9 cellular contexts compared by ENCODE assay signal in genomic region chr16:31093132-31093703, GRCh38. TPM values are rescaled to one million over a fixed set of nuclear protein-coding genes. Genes with fewer than 3 reads are reported as not detected.
A peak's percentile ranks its signal among the peaks of the same experiment; 100 is the strongest.
DNase-seq lines count a peak whose midpoint lies in the region; ATAC-seq, FAIRE-seq and TF ChIP-seq lines count a peak whose summit lies in the region.
"Had no signal": no experiment of that assay in that cellular context is flagged by ENCODE, and none has a peak within 500 bp of the region (broad histone marks: within the 10 kb centered on the region; RNA-seq: fewer than 3 reads in every experiment).

No MANE protein-coding gene starts in this region.

- H3K9me1 ChIP-seq in keratinocyte (ENCODE audit: control insufficient read depth, extremely low read depth, insufficient read depth, low read length), result no peaks in the 10 kb centered on the region

- ATAC-seq in thoracic aorta (ENCODE audit: insufficient number of reproducible peaks, low FRiP score, low read depth) (no peak), GM19463 (IDR thresholded peaks at IDR 0.05; ENCODE audit: unreplicated experiment) (no peak)

- H3K9me3 ChIP-seq in ascending aorta (no peaks in the 10 kb centered on the region), keratinocyte (ENCODE audit: control insufficient read depth, low read depth, low read length) (no peaks in the 10 kb centered on the region), thoracic aorta (no peaks in the 10 kb centered on the region)

- no peaks in the 10 kb centered on the region for H3K27me3 ChIP-seq in ascending aorta
- H3K27me3 ChIP-seq in keratinocyte (ENCODE audit: control insufficient read depth, extremely low read depth, insufficient read depth, low read length), result no peaks in the 10 kb centered on the region
- H3K27me3 ChIP-seq in thoracic aorta (replicated peaks; ENCODE audit: insufficient read depth), result no peaks in the 10 kb centered on the region

- H3K27ac ChIP-seq in ascending aorta, result no peak overlapping the region
- H3K27ac ChIP-seq in keratinocyte (ENCODE audit: control insufficient read depth, insufficient read depth, low read length), result no peak overlapping the region
- no peak overlapping the region for H3K27ac ChIP-seq in thoracic aorta

- H4K20me1 ChIP-seq in keratinocyte (ENCODE audit: control insufficient read depth, extremely low read depth, insufficient read depth, low read length), result no peaks in the 10 kb centered on the region

- DNase-seq in DMS 273 (lab: John Stamatoyannopoulos, UW; ENCODE audit: unreplicated experiment) (peak; percentile 48), DMS 273 treated with DMSO at 0.1 percent for 48 hours (lab: John Stamatoyannopoulos, UW) (no peak), NCI-H2107 (lab: John Stamatoyannopoulos, UW) (peak; percentile 8), ascending aorta (ENCODE audit: low spot score in 2 of 2) (no peak), keratinocyte (ENCODE audit: low read depth, low spot score) (no peak), thoracic aorta (ENCODE audit: low spot score) (no peak), KG1 (lab: John Stamatoyannopoulos, UW) (no peak)

- H3K9ac ChIP-seq in keratinocyte (ENCODE audit: control insufficient read depth, extremely low read depth, insufficient read depth, low read length), result peak overlapping the region; percentile 86

- H3K36me3 ChIP-seq in ascending aorta, result peaks cover 13 to 16% of the 10 kb centered on the region in 2 donors
- peaks cover 7 to 8% of the 10 kb centered on the region in 2 experiments for H3K36me3 ChIP-seq in keratinocyte (ENCODE audit: control insufficient read depth in 2 of 2, extremely low read depth in 1 of 2, insufficient read depth in 2 of 2, low read length in 2 of 2)
- H3K36me3 ChIP-seq in thoracic aorta, result peaks cover 18% of the 10 kb centered on the region

- peak overlapping the region; percentile 90 for H3K4me2 ChIP-seq in keratinocyte (ENCODE audit: control insufficient read depth, extremely low read depth, insufficient read depth, low read depth, low read length)

- H3K79me2 ChIP-seq in keratinocyte (ENCODE audit: control insufficient read depth, insufficient read depth, low read length), result peaks cover 28% of the 10 kb centered on the region

- no peak overlapping the region for H2AFZ ChIP-seq in keratinocyte (ENCODE audit: control insufficient read depth, low read length)

- no peak for FAIRE-seq in keratinocyte (lab: Jason Lieb, UNC)
- FAIRE-seq: A204.1 had no signal

- intact Hi-C loops in ascending aorta (cut with DNase I), result loop anchor here (5.0 to 10.0 kb wide), 3 partner anchors 89 to 352 kb away; partner anchors contain the start of genes FUS and ZNF843

- H3K4me3 ChIP-seq in ascending aorta (peak overlapping the region; percentile 94 to 97), keratinocyte (ENCODE audit: control insufficient read depth in 2 of 3, extremely low read depth in 1 of 3, insufficient read depth in 2 of 3, low read depth in 1 of 3, low read length in 3 of 3) (peak overlapping the region; percentile 73 to 92 (median 92)), thoracic aorta (peak overlapping the region; percentile 86)

- dilution Hi-C loops in keratinocyte (cut with MboI; ENCODE audit: extremely low pct_ligation_motif_present, low sequenced_read_pairs), result no loop called here

- TF ChIP-seq CTCF in ascending aorta (IDR thresholded peaks at IDR 0.05) (no peak), keratinocyte (optimal IDR thresholded peaks at IDR 0.05 in 1 of 3, IDR thresholded peaks at IDR 0.05 in 1 of 3, conservative IDR thresholded peaks at IDR 0.05 in 1 of 3; ENCODE audit: extremely low read depth in 1 of 3, insufficient read depth in 2 of 3, low read length in 3 of 3) (no peak), thoracic aorta (IDR thresholded peaks at IDR 0.05) (no peak)

- H3K4me1 ChIP-seq in ascending aorta (peaks cover 0 to 3% of the 10 kb centered on the region in 2 donors), keratinocyte (ENCODE audit: control insufficient read depth, extremely low read depth, insufficient read depth, low read length) (peaks cover 9% of the 10 kb centered on the region), thoracic aorta (ENCODE audit: control insufficient read depth in 1 of 2, low read depth in 2 of 2) (peaks cover 0 to 4% of the 10 kb centered on the region in 2 donors)

RNA-seq across cellular contexts. Expression of gene VKORC1, which starts 1.4 kb away (rescaled TPM):
- total RNA-seq in ascending aorta, result 227 TPM
- polyA plus RNA-seq in keratinocyte, result 73.6 to 118 TPM (median 96.1 TPM) in 3 replicates
- polyA plus RNA-seq in keratinocyte (2011; ENCODE audit: low read depth), result 4.4 TPM
- polyA plus RNA-seq in keratinocyte (2011; cell fraction: cytosol; rRNA removed), result 92.3 and 99.5 TPM in 2 replicates
- 65.3 and 73.1 TPM in 2 replicates for polyA plus RNA-seq in keratinocyte (2011; cell fraction: nucleus; rRNA removed)
- 66.2 and 66.8 TPM in 2 replicates for polyA plus RNA-seq in keratinocyte (2012; ENCODE audit: low replicate concordance)
- 70.2 to 111 TPM (median 76.4 TPM) in 3 replicates for polyA minus RNA-seq in keratinocyte
- polyA minus RNA-seq in keratinocyte (2011; cell fraction: cytosol; rRNA and poly(A)+ RNA removed), result 56.4 TPM
- 16.5 and 21.4 TPM in 2 replicates for polyA minus RNA-seq in keratinocyte (2011; cell fraction: nucleus; rRNA and poly(A)+ RNA removed)
- total RNA-seq in thoracic aorta, result 100 to 1,000 TPM in 1 of 2 donors, 10 to 100 TPM in 1; 88.7 to 187 TPM

RNA-seq across cellular contexts. Expression of gene PRSS53, which starts 4.5 kb away (rescaled TPM):
- total RNA-seq in ascending aorta (7.5 TPM), thoracic aorta (10 to 100 TPM; 10.6 to 13.7 TPM)
- 0.50 to 1.2 TPM (median 0.97 TPM) in 3 replicates for polyA plus RNA-seq in keratinocyte
- polyA plus RNA-seq in keratinocyte (2011; ENCODE audit: low read depth), result 0.15 TPM
- polyA plus RNA-seq in keratinocyte (2011; cell fraction: cytosol; rRNA removed), result 0.06 and 0.30 TPM in 2 replicates
- 6.4 and 8.1 TPM in 2 replicates for polyA plus RNA-seq in keratinocyte (2011; cell fraction: nucleus; rRNA removed)
- polyA plus RNA-seq in keratinocyte (2012; ENCODE audit: low replicate concordance), result 0.29 and 0.71 TPM in 2 replicates
- 0.90 to 1.2 TPM (median 0.92 TPM) in 3 replicates for polyA minus RNA-seq in keratinocyte
- polyA minus RNA-seq in keratinocyte (2011; cell fraction: cytosol; rRNA and poly(A)+ RNA removed), result not detected
- polyA minus RNA-seq in keratinocyte (2011; cell fraction: nucleus; rRNA and poly(A)+ RNA removed), result 0.95 and 1.2 TPM in 2 replicates

RNA-seq across cellular contexts. Expression of gene BCKDK, which starts 15.0 kb away (rescaled TPM):
- total RNA-seq in ascending aorta (85.8 TPM), thoracic aorta (10 to 100 TPM; 35.1 to 58.5 TPM)
- polyA plus RNA-seq in keratinocyte, result 17.2 to 35.7 TPM (median 19.9 TPM) in 3 replicates
- polyA plus RNA-seq in keratinocyte (2011; ENCODE audit: low read depth), result 6.6 TPM
- polyA plus RNA-seq in keratinocyte (2011; cell fraction: cytosol; rRNA removed), result 20.0 and 36.7 TPM in 2 replicates
- polyA plus RNA-seq in keratinocyte (2011; cell fraction: nucleus; rRNA removed), result 16.4 and 20.7 TPM in 2 replicates
- 30.4 and 38.5 TPM in 2 replicates for polyA plus RNA-seq in keratinocyte (2012; ENCODE audit: low replicate concordance)
- polyA minus RNA-seq in keratinocyte, result 15.3 to 56.4 TPM (median 16.2 TPM) in 3 replicates
- 32.4 TPM for polyA minus RNA-seq in keratinocyte (2011; cell fraction: cytosol; rRNA and poly(A)+ RNA removed)
- 7.4 and 9.0 TPM in 2 replicates for polyA minus RNA-seq in keratinocyte (2011; cell fraction: nucleus; rRNA and poly(A)+ RNA removed)

RNA-seq across cellular contexts. Expression of gene ZNF646, which starts 19.0 kb away (rescaled TPM):
- total RNA-seq in ascending aorta (11.6 TPM), thoracic aorta (10 to 100 TPM; 10.2 to 17.9 TPM)
- 2.5 to 4.3 TPM (median 2.7 TPM) in 3 replicates for polyA plus RNA-seq in keratinocyte
- 2.2 TPM for polyA plus RNA-seq in keratinocyte (2011; ENCODE audit: low read depth)
- 1.6 and 2.7 TPM in 2 replicates for polyA plus RNA-seq in keratinocyte (2011; cell fraction: cytosol; rRNA removed)
- polyA plus RNA-seq in keratinocyte (2011; cell fraction: nucleus; rRNA removed), result 10.6 and 15.0 TPM in 2 replicates
- polyA plus RNA-seq in keratinocyte (2012; ENCODE audit: low replicate concordance), result 4.9 and 5.4 TPM in 2 replicates
- polyA minus RNA-seq in keratinocyte, result 5.8 to 38.2 TPM (median 8.7 TPM) in 3 replicates
- polyA minus RNA-seq in keratinocyte (2011; cell fraction: cytosol; rRNA and poly(A)+ RNA removed), result 6.5 TPM
- 16.4 and 18.3 TPM in 2 replicates for polyA minus RNA-seq in keratinocyte (2011; cell fraction: nucleus; rRNA and poly(A)+ RNA removed)

RNA-seq across cellular contexts. Expression of gene ZNF668, which starts 19.2 kb away (rescaled TPM):
- total RNA-seq in ascending aorta (12.2 TPM), thoracic aorta (10 to 100 TPM; 10.3 to 14.5 TPM)
- 5.5 to 9.4 TPM (median 8.3 TPM) in 3 replicates for polyA plus RNA-seq in keratinocyte
- 3.1 TPM for polyA plus RNA-seq in keratinocyte (2011; ENCODE audit: low read depth)
- polyA plus RNA-seq in keratinocyte (2011; cell fraction: cytosol; rRNA removed), result 5.9 and 11.3 TPM in 2 replicates
- polyA plus RNA-seq in keratinocyte (2011; cell fraction: nucleus; rRNA removed), result 7.9 and 12.8 TPM in 2 replicates
- polyA plus RNA-seq in keratinocyte (2012; ENCODE audit: low replicate concordance), result 4.5 and 12.3 TPM in 2 replicates
- 5.4 to 9.5 TPM (median 5.5 TPM) in 3 replicates for polyA minus RNA-seq in keratinocyte
- polyA minus RNA-seq in keratinocyte (2011; cell fraction: cytosol; rRNA and poly(A)+ RNA removed), result 20.7 TPM
- polyA minus RNA-seq in keratinocyte (2011; cell fraction: nucleus; rRNA and poly(A)+ RNA removed), result 12.0 and 13.3 TPM in 2 replicates

Comparison
In these comparisons a context has a peak if more than half of its experiments do, and no peak if none do; other contexts are left out.
1. DNase-seq: peak in DMS 273 (single experiment) and NCI-H2107 (single experiment); none in DMS 273 treated with DMSO at 0.1 percent for 48 hours (single experiment), ascending aorta (0 of 2), keratinocyte (single experiment), thoracic aorta (single experiment) and KG1 (single experiment).
2. Peak in every context shown above with its lines, with median percentiles within 50 percentile points of each other: H3K4me3 ChIP-seq.